14 cellular contexts compared by ENCODE assay signal in the genomic region with DNA sequence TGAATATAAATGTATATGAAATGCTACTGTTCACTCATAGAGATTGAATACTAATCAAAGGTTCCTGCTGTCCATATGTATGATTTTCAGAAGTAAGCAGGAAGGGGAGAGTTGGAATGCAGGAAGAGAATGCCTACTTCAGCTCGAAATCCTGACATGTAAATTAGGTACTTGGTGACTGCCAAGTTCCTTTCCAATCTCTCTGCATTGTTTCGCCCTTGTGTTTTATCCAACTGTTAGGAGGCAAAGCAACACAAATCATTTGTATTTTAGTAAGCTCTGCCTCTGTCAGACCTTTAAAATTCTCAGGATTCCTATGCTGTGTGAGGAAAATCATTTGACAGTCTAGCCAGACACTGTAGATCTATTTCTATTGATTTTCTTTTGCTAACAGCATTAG. TPM values are rescaled to one million over a fixed set of nuclear protein-coding genes. Genes with fewer than 3 reads are reported as not detected.
DNase-seq lines count a peak whose midpoint lies in the region; ATAC-seq and TF ChIP-seq lines count a peak whose summit lies in the region.
"Had no signal": no experiment of that assay in that cellular context is flagged by ENCODE, and none has a peak within 500 bp of the region (broad histone marks: within the 10 kb centered on the region; RNA-seq: fewer than 3 reads in every experiment).

No MANE protein-coding gene starts in this region.

- peak overlapping the region; percentile 28 to 89 (median 50) for H3K27ac ChIP-seq in gastroesophageal sphincter
- H3K27ac ChIP-seq in muscle layer of duodenum (ENCODE audit: low read length) = peak overlapping the region; percentile 70
- peak overlapping the region; percentile 23 to 97 (median 74) for H3K27ac ChIP-seq in tibial nerve
- H3K27ac ChIP-seq in gastrocnemius medialis = no peak overlapping the region
- H3K27ac ChIP-seq: ovary had no signal

- TF ChIP-seq POLR2A in gastroesophageal sphincter (IDR thresholded peaks at IDR 0.05) = no peak
- no peak for TF ChIP-seq POLR2A in tibial nerve (IDR thresholded peaks at IDR 0.05)
- no peak for TF ChIP-seq POLR2A in gastrocnemius medialis (IDR thresholded peaks at IDR 0.05)

- in situ Hi-C loops in astrocyte of the spinal cord (cut with HindIII; ENCODE audit: low sequenced_read_pairs) = no loop called here
- in situ Hi-C loops in gastrocnemius medialis (cut with MboI; ENCODE audit: low sequenced_read_pairs in 4 of 4) = no loop called here

- H3K4me3 ChIP-seq in astrocyte of the spinal cord (ENCODE audit: low read depth, low read length) = no peak overlapping the region
- no peak overlapping the region for H3K4me3 ChIP-seq in gastroesophageal sphincter
- H3K4me3 ChIP-seq in muscle layer of duodenum (ENCODE audit: low read depth in 1 of 2, low read length in 2 of 2) = no peak overlapping the region
- no peak overlapping the region for H3K4me3 ChIP-seq in tibial nerve
- no peak overlapping the region for H3K4me3 ChIP-seq in gastrocnemius medialis
- H3K4me3 ChIP-seq in foreskin fibroblast (ENCODE audit: low read depth in 1 of 2, low read length in 2 of 2) = no peak overlapping the region
- H3K4me3 ChIP-seq: GM12878, ovary, thyroid gland had no signal

- peak; percentile 51 for DNase-seq in astrocyte of the spinal cord (ENCODE audit: low read depth, low spot score)
- DNase-seq in tibial nerve (ENCODE audit: low spot score in 2 of 2) = no peak
- DNase-seq in gastrocnemius medialis = no peak
- DNase-seq in foreskin fibroblast = no peak
- DNase-seq in inferior parietal cortex (ENCODE audit: extremely low spot score) = no peak
- DNase-seq: activated CD8-positive, alpha-beta memory T cell treated with anti-CD3 and anti-CD28 coated beads, Interleukin-2, amount 50 U/mL, for 4 hours; activated naive CD4-positive, alpha-beta T cell treated with anti-CD3 and anti-CD28 coated beads, Interleukin-2, amount 10 ng/mL, durations not matched to agents 7 days and 5 days; KG1; ovary; PC-3; thyroid gland had no signal

- TF ChIP-seq CTCF in astrocyte of the spinal cord (IDR thresholded peaks at IDR 0.05; ENCODE audit: low read depth, low read length) = no peak
- TF ChIP-seq CTCF in gastroesophageal sphincter (IDR thresholded peaks at IDR 0.05) = no peak
- TF ChIP-seq CTCF in tibial nerve (IDR thresholded peaks at IDR 0.05) = no peak
- TF ChIP-seq CTCF in gastrocnemius medialis (IDR thresholded peaks at IDR 0.05 in 4 of 5, conservative IDR thresholded peaks at IDR 0.05 in 1 of 5) = no peak
- TF ChIP-seq CTCF in foreskin fibroblast (IDR thresholded peaks at IDR 0.05; ENCODE audit: low read depth, low read length) = no peak

- WGBS in gastroesophageal sphincter (ENCODE audit: low coverage in 1 of 2), 2 donors = 17 to 30% methylated on average over 2 of the region's 2 CpGs
- WGBS in tibial nerve, 2 donors = 22 to 29% methylated on average over 2 of the region's 2 CpGs

- H3K27me3 ChIP-seq in gastroesophageal sphincter (no peaks in the 10 kb centered on the region), muscle layer of duodenum (ENCODE audit: low read depth, low read length) (no peaks in the 10 kb centered on the region), tibial nerve (no peaks in the 10 kb centered on the region), gastrocnemius medialis (no peaks in the 10 kb centered on the region)
- H3K27me3 ChIP-seq: ovary, thyroid gland had no signal

- TF ChIP-seq EP300 in gastroesophageal sphincter (IDR thresholded peaks at IDR 0.05) (no peak), tibial nerve (IDR thresholded peaks at IDR 0.05) (no peak)

- H3K36me3 ChIP-seq in gastroesophageal sphincter (no peaks in the 10 kb centered on the region), muscle layer of duodenum (ENCODE audit: control insufficient read depth in 1 of 2, insufficient read depth in 2 of 2, low read length in 2 of 2) (peaks cover 0 to 13% of the 10 kb centered on the region in 2 donors), tibial nerve (no peaks in the 10 kb centered on the region), gastrocnemius medialis (no peaks in the 10 kb centered on the region)
- H3K36me3 ChIP-seq: ovary, thyroid gland had no signal

- intact Hi-C loops in gastrocnemius medialis (cut with DNase I; ENCODE audit: low total_unique reads) = no loop called here

- H3K9me3 ChIP-seq in gastroesophageal sphincter (no peaks in the 10 kb centered on the region), muscle layer of duodenum (ENCODE audit: control insufficient read depth in 1 of 2, low read length in 2 of 2) (no peaks in the 10 kb centered on the region), tibial nerve (no peaks in the 10 kb centered on the region), gastrocnemius medialis (no peaks in the 10 kb centered on the region)
- H3K9me3 ChIP-seq: ovary, thyroid gland had no signal

- H3K4me1 ChIP-seq in gastroesophageal sphincter (peaks cover 28 to 98% (median 37%) of the 10 kb centered on the region in 3 donors), muscle layer of duodenum (ENCODE audit: control insufficient read depth in 1 of 2, insufficient read depth in 2 of 2, low read length in 2 of 2) (peaks cover 28 to 64% of the 10 kb centered on the region in 2 donors), tibial nerve (peaks cover 0 to 95% (median 42%) of the 10 kb centered on the region in 4 donors), gastrocnemius medialis (peaks cover 58 to 71% of the 10 kb centered on the region in 2 donors)

- ATAC-seq in gastroesophageal sphincter (no peak), gastrocnemius medialis (no peak)
- ATAC-seq: GM12878, PC-3 had no signal

RNA-seq across cellular contexts. Expression of gene STARD13, which starts 9.0 kb away (rescaled TPM):
- total RNA-seq in gastroesophageal sphincter (10 to 100 TPM; 46.2 to 63.3 (median 49.3) TPM), tibial nerve (100 to 1,000 TPM in 1 of 4 donors, 10 to 100 TPM in 3; 52.7 to 125 (median 80.0) TPM), gastrocnemius medialis (10 to 100 TPM in 2 of 4 donors, 1 to 10 TPM in 2; 7.7 to 19.3 (median 12.0) TPM)

Comparison
In these comparisons a context has a peak if more than half of its experiments do, and no peak if none do; other contexts are left out.
1. H3K27ac ChIP-seq: peak in gastroesophageal sphincter (4 of 4), muscle layer of duodenum (single experiment) and tibial nerve (4 of 4); none in gastrocnemius medialis (0 of 4).